20 cellular contexts compared by ENCODE assay signal in genomic region chr12:126139355-126139754, GRCh38.
DNase-seq lines count a peak whose midpoint lies in the region; FAIRE-seq and TF ChIP-seq lines count a peak whose summit lies in the region.
"Had no signal": no experiment of that assay in that cellular context is flagged by ENCODE, and none has a peak within 500 bp of the region (broad histone marks: within the 10 kb centered on the region; RNA-seq: fewer than 3 reads in every experiment).

No MANE protein-coding gene starts in this region.

- H3K27ac ChIP-seq in H9 (ENCODE audit: insufficient read length, low read depth, low read length) (no peak overlapping the region), small intestine (ENCODE audit: low read depth in 1 of 2, low read length in 1 of 2) (no peak overlapping the region)
- H3K27ac ChIP-seq: epithelial cell of prostate, GM23248, right atrium auricular region had no signal

- no peak overlapping the region for H3K18ac ChIP-seq in H9 (ENCODE audit: insufficient read length, low read depth, low read length)

- no peak overlapping the region for H2BK12ac ChIP-seq in H9 (ENCODE audit: insufficient read length, low read depth, low read length)

- no peak overlapping the region for H2AFZ ChIP-seq in H9 (ENCODE audit: low read length)
- H2AFZ ChIP-seq: GM23248 had no signal

- H3K56ac ChIP-seq in H9 (ENCODE audit: insufficient read length, low read depth, low read length): no peak overlapping the region

- H3K14ac ChIP-seq in H9 (ENCODE audit: insufficient read depth, low read length): no peak overlapping the region

- H3T11ph ChIP-seq in H9 (ENCODE audit: low read length): no peak overlapping the region

- no peak overlapping the region for H3K23ac ChIP-seq in H9 (ENCODE audit: insufficient read length, low read depth, low read length)

- H3K36me3 ChIP-seq in small intestine (ENCODE audit: control insufficient read depth in 2 of 2, insufficient read depth in 2 of 2, low read length in 2 of 2): no peaks in the 10 kb centered on the region
- H3K36me3 ChIP-seq: right atrium auricular region had no signal

- H4K91ac ChIP-seq in H9 (ENCODE audit: insufficient read length, low read depth, low read length): no peak overlapping the region

- H4K5ac ChIP-seq in H9 (ENCODE audit: insufficient read length, low read depth, low read length): no peak overlapping the region

- H4K20me1 ChIP-seq in H9 (ENCODE audit: control insufficient read depth, insufficient read depth, insufficient read length): no peaks in the 10 kb centered on the region

- WGBS in H9 (ENCODE audit: extremely low coverage, insufficient read length, low lambda C conversion rate): no CpG with 5 or more reads among the region's 5 CpGs
- 91 to 94% (median 94%) methylated on average over 5 of the region's 5 CpGs for WGBS in small intestine, 3 donors

- no peak overlapping the region for H2BK120ac ChIP-seq in H9 (ENCODE audit: low read depth, low read length, poor library complexity, severe bottlenecking)

- no peak overlapping the region for H3K4ac ChIP-seq in H9 (ENCODE audit: low read depth, low read length)

- no peaks in the 10 kb centered on the region for H3K79me2 ChIP-seq in H9 (ENCODE audit: insufficient read depth, low read length)

- no peak for FAIRE-seq in small intestine (lab: Jason Lieb, UNC)
- FAIRE-seq: bronchial epithelial cell, GM19239 had no signal

- H3K4me1 Mint-ChIP-seq in H9: no peaks in the 10 kb centered on the region
- H3K4me1 Mint-ChIP-seq: activated naive CD8-positive, alpha-beta T cell treated with anti-CD3 and anti-CD28 coated beads, Interleukin-2, amount 10 ng/mL, durations not matched to agents 7 days and 5 days had no signal

- H3K4me3 ChIP-seq in NB4 (ENCODE audit: low read depth, low read length): no peak overlapping the region
- H3K4me3 ChIP-seq in cardiac fibroblast (replicated peaks in 1 of 2; ENCODE audit: low read depth in 2 of 2, low read length in 2 of 2): no peak overlapping the region
- no peak overlapping the region for H3K4me3 ChIP-seq in retinal pigment epithelial cell (ENCODE audit: low read length)
- no peak overlapping the region for H3K4me3 ChIP-seq in small intestine (ENCODE audit: low read depth in 1 of 2, low read length in 2 of 2)
- H3K4me3 ChIP-seq: GM23248, right atrium auricular region had no signal

- H3K27me3 ChIP-seq in H9 (ENCODE audit: insufficient read depth, low read length) (no peaks in the 10 kb centered on the region), small intestine (ENCODE audit: control insufficient read depth in 2 of 2, insufficient read depth in 2 of 2, low read length in 2 of 2) (no peaks in the 10 kb centered on the region)
- H3K27me3 ChIP-seq: right atrium auricular region had no signal

- no peak overlapping the region for H2BK5ac ChIP-seq in H9 (ENCODE audit: insufficient read length, low read length)

- TF ChIP-seq CTCF in H9 (conservative IDR thresholded peaks at IDR 0.05) (peak; percentile 37; the same call in 2 of the 3 replicates), NB4 (IDR thresholded peaks at IDR 0.05; ENCODE audit: low read depth, low read length) (peak; percentile 23), cardiac fibroblast (IDR thresholded peaks at IDR 0.05; ENCODE audit: low read depth, low read length) (peak; percentile 18), retinal pigment epithelial cell (conservative IDR thresholded peaks at IDR 0.05; ENCODE audit: low read depth, low read length) (peak; percentile 32)

- TF ChIP-seq POLR2A in NB4 (IDR thresholded peaks at IDR 0.05; ENCODE audit: extremely low read depth, insufficient read length): no peak

- no peak overlapping the region for H4K8ac ChIP-seq in H9 (replicated peaks; ENCODE audit: insufficient read length, low read depth, low read length)

- H2BK15ac ChIP-seq in H9 (ENCODE audit: low read depth, low read length): no peak overlapping the region

- no peak overlapping the region for H2AK5ac ChIP-seq in H9 (ENCODE audit: insufficient read length, low read length)

- H3K9me3 ChIP-seq in H9 (ENCODE audit: control insufficient read depth, low read depth, low read length) (peaks cover 8% of the 10 kb centered on the region), small intestine (ENCODE audit: control insufficient read depth, low read depth) (peaks cover 5% of the 10 kb centered on the region)
- H3K9me3 ChIP-seq: Caco-2 had no signal

- H3K4me3 Mint-ChIP-seq in H9: no peak overlapping the region
- H3K4me3 Mint-ChIP-seq: activated naive CD8-positive, alpha-beta T cell treated with anti-CD3 and anti-CD28 coated beads, Interleukin-2, amount 10 ng/mL, durations not matched to agents 7 days and 5 days had no signal

- H3K4me1 ChIP-seq in H9 (ENCODE audit: insufficient read depth, low read length) (no peaks in the 10 kb centered on the region), small intestine (ENCODE audit: control insufficient read depth in 2 of 2, insufficient read depth in 1 of 2, low read depth in 1 of 2, low read length in 1 of 2) (no peaks in the 10 kb centered on the region)
- H3K4me1 ChIP-seq: Caco-2, right atrium auricular region had no signal

- peaks cover 56 to 57% of the 10 kb centered on the region in 2 experiments for H3K9me3 Mint-ChIP-seq in H9

- no peaks in the 10 kb centered on the region for H3K27me3 Mint-ChIP-seq in H9 (ENCODE audit: low read depth)
- H3K27me3 Mint-ChIP-seq: activated naive CD8-positive, alpha-beta T cell treated with anti-CD3 and anti-CD28 coated beads, Interleukin-2, amount 10 ng/mL, durations not matched to agents 7 days and 5 days had no signal

- no peak for DNase-seq in H9
- peak; percentile 7 for DNase-seq in NB4 (ENCODE audit: low read depth)
- DNase-seq in cardiac fibroblast (ENCODE audit: low read depth in 2 of 2): no peak
- DNase-seq in retinal pigment epithelial cell (ENCODE audit: low read depth): no peak
- no peak for DNase-seq in activated CD4-positive, alpha-beta T cell treated with anti-CD3 and anti-CD28 coated beads, Interleukin-2, amount 50 U/mL, for 1 hour
- DNase-seq in small intestine: no peak
- no peak for DNase-seq in stimulated activated CD4-positive, alpha-beta T cell treated with anti-CD3 and anti-CD28 coated beads, Interleukin-2, amount 100 ng/mL, for 48 hours
- DNase-seq: activated CD4-positive, alpha-beta T cell treated with anti-CD3 and anti-CD28 coated beads for 4 hours; activated naive CD8-positive, alpha-beta T cell treated with anti-CD3 and anti-CD28 coated beads, Interleukin-2, amount 10 ng/mL, durations not matched to agents 7 days and 5 days; Caco-2; GM23248; left cardiac atrium; NCI-H1436 treated with DMSO at 0.1 percent for 48 hours; NCI-H2171; RPMI8226 had no signal

- no peaks in the 10 kb centered on the region for H3K79me1 ChIP-seq in H9 (ENCODE audit: insufficient read depth, low read depth, low read length, poor library complexity, severe bottlenecking)

- H2BK20ac ChIP-seq in H9 (ENCODE audit: low read depth, low read length, poor library complexity, severe bottlenecking): no peak overlapping the region

- H3K4me2 ChIP-seq in H9 (ENCODE audit: insufficient read depth, insufficient read length, low read length): no peak overlapping the region

- no peaks in the 10 kb centered on the region for H3K23me2 ChIP-seq in H9 (ENCODE audit: insufficient read length, low read depth, low read length, poor library complexity, severe bottlenecking)

- H3K9ac ChIP-seq in H9 (ENCODE audit: extremely low read depth, insufficient read length, low read length): no peak overlapping the region
- H3K9ac ChIP-seq: GM23248 had no signal

- no peak overlapping the region for H3K27ac Mint-ChIP-seq in H9
- H3K27ac Mint-ChIP-seq: activated naive CD8-positive, alpha-beta T cell treated with anti-CD3 and anti-CD28 coated beads, Interleukin-2, amount 10 ng/mL, durations not matched to agents 7 days and 5 days; activated T-helper 2 cell treated with anti-CD3 and anti-CD28 coated beads, Interferon-gamma antibody, Interleukin-2, Interleukin-4, amounts not matched to agents 10 μg/mL and 5 μg/mL and 100 μg/mL, durations not matched to agents 14 hours and 24 hours and 36 hours had no signal

- H3K36me3 Mint-ChIP-seq in H9 (ENCODE audit: insufficient read depth in 1 of 3, low read depth in 3 of 3): peaks cover 18 to 26% (median 24%) of the 10 kb centered on the region in 3 experiments
- H3K36me3 Mint-ChIP-seq: activated naive CD8-positive, alpha-beta T cell treated with anti-CD3 and anti-CD28 coated beads, Interleukin-2, amount 10 ng/mL, durations not matched to agents 7 days and 5 days had no signal
